Comparison of ENCODE assay signal across 21 cellular contexts in the genomic region with DNA sequence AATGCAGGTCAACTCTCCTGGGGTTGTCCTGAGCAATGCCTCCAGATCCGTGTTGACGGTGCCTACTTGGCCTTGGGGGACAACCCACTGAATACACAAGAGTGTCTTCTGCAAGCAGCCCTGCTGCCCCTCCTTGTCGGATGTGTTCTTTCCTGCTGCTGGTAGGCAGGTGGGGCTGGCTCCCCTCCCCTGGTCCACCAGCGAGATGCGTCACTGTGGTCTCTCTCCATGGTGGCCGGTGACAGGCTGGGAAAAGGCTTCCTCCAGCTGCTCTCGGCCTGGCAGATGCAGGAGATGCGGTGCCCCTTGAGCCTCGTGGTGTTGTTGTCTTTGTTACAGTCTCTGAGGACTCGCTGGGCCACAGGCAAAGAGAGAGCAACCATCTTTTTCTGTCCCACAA.
"Had no signal": no experiment of that assay in that cellular context is flagged by ENCODE, and none has a peak within 500 bp of the region (broad histone marks: within the 10 kb centered on the region; RNA-seq: fewer than 3 reads in every experiment).

No MANE protein-coding gene starts in this region.

- ATAC-seq: Panc1, PC-3 had no signal

- H3K9ac ChIP-seq: SK-N-SH had no signal

- H3K9me3 ChIP-seq: SK-N-SH had no signal

- H3K27ac ChIP-seq: HL-60, RWPE1 had no signal

- DNase-seq: KBM-7, MV-4-11, NCI-H1048, NCI-H1105, NCI-H1417 treated with DMSO at 0.1 percent for 48 hours, NCI-H187, NCI-H2029, NCI-H2081 treated with DMSO at 0.1 percent for 48 hours, NCI-H2171, NCI-H226, NCI-H446, NCI-H510A, NCI-H524 treated with DMSO at 0.1 percent for 48 hours, NCI-H69, NCI-H774, PC-3, SHP77, SK-N-SH had no signal
